ENCODE assay signal across 8 cellular contexts in the genomic region with DNA sequence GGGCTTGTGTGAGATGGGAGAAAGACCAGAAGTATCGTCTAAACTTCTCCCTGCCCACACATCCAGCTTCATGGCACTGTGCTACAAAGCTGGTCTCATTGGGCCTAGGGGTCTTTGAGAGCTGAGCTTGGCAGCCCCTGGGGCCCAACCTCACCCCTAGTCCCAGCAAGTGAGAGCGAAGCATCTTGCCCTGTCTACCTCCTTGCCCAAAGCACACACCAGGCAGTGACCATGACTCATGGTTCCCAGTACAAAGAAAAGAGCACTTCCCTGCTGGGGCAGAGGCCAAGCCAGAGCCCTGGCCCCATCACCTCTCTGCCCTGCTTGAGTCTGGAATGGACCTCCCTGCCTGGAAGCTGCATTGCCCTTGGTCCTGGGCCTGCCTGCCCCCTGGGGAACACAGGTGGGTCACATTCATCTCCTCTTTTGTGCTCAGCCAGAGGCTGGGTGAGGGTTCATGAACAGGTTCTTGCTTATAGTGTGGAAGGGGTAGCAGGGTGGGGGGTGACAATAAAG. TPM values are rescaled to one million over a fixed set of nuclear protein-coding genes. Genes with fewer than 3 reads are reported as not detected.
DNase-seq lines count a peak whose midpoint lies in the region; ATAC-seq, FAIRE-seq and TF ChIP-seq lines count a peak whose summit lies in the region.

No MANE protein-coding gene starts in this region.

- no peak for TF ChIP-seq RAD21 in HepG2 (CRISPR knock-in tag; IDR thresholded peaks at IDR 0.05)

- peak overlapping the region; percentile 40 for H3K27ac Mint-ChIP-seq in activated naive CD8-positive, alpha-beta T cell treated with anti-CD3 and anti-CD28 coated beads, Interleukin-2, amount 10 ng/mL, durations not matched to agents 7 days and 5 days

- H3K9me3 ChIP-seq in HepG2 (ENCODE audit: low read length) (no peaks in the 10 kb centered on the region), vagina (no peaks in the 10 kb centered on the region)

- no peaks in the 10 kb centered on the region for H3K36me3 ChIP-seq in HepG2 (replicated peaks in 1 of 2; ENCODE audit: control insufficient read depth in 1 of 2, insufficient read depth in 2 of 2, low read length in 2 of 2)
- no peaks in the 10 kb centered on the region for H3K36me3 ChIP-seq in vagina

- peak overlapping the region; percentile 75 for H3K9ac ChIP-seq in HepG2 (ENCODE audit: insufficient read depth, low read depth, low read length)

- H3K4me2 ChIP-seq in HepG2 (ENCODE audit: low read depth, low read length), result peak overlapping the region; percentile 90

- H3K4me3 Mint-ChIP-seq in activated naive CD8-positive, alpha-beta T cell treated with anti-CD3 and anti-CD28 coated beads, Interleukin-2, amount 10 ng/mL, durations not matched to agents 7 days and 5 days, result peak overlapping the region; percentile 82

- no peak overlapping the region for H3K27ac ChIP-seq in HepG2 (ENCODE audit: extremely low read length, insufficient read depth, low read length)
- peak overlapping the region; percentile 94 for H3K27ac ChIP-seq in vagina

- no TSS peak for BruUV-seq in HepG2 (replicated peaks; lab: Mats Ljungman, UMichigan)

- peak; percentile 82 for DNase-seq in cardiac septum (ENCODE audit: low spot score)
- no peak for DNase-seq in Right ventricle myocardium inferior (ENCODE audit: missing footprints)
- DNase-seq in activated naive CD8-positive, alpha-beta T cell treated with anti-CD3 and anti-CD28 coated beads, Interleukin-2, amount 10 ng/mL, durations not matched to agents 7 days and 5 days, result no peak
- peak; percentile 57 for DNase-seq in HepG2 (ENCODE audit: low spot score)
- DNase-seq in vagina (ENCODE audit: extremely low spot score in 2 of 2), result peak in 1 of 2 donors; percentile 92
- DNase-seq in activated gamma-delta T cell (lab: John Stamatoyannopoulos, UW), result no peak
- DNase-seq in UCSD-AML1 (lab: John Stamatoyannopoulos, UW; ENCODE audit: unreplicated experiment), result no peak

- H3K4me3 ChIP-seq in HepG2 (replicated peaks in 1 of 3; ENCODE audit: insufficient read depth in 1 of 3, low read depth in 2 of 3, low read length in 3 of 3), result peak overlapping the region; percentile 57 to 76 (median 68); a peak in 5 of 6 replicates
- peak overlapping the region in 1 of 2 donors; percentile 80 for H3K4me3 ChIP-seq in vagina

- peaks cover 29% of the 10 kb centered on the region for H3K4me1 Mint-ChIP-seq in activated naive CD8-positive, alpha-beta T cell treated with anti-CD3 and anti-CD28 coated beads, Interleukin-2, amount 10 ng/mL, durations not matched to agents 7 days and 5 days

- H3K9me3 Mint-ChIP-seq in activated naive CD8-positive, alpha-beta T cell treated with anti-CD3 and anti-CD28 coated beads, Interleukin-2, amount 10 ng/mL, durations not matched to agents 7 days and 5 days, result no peaks in the 10 kb centered on the region

- no peaks in the 10 kb centered on the region for H3K79me2 ChIP-seq in HepG2 (ENCODE audit: insufficient read depth, low read length)

- whole genome bisulfite sequencing in HepG2 (ENCODE audit: low lambda C conversion rate), result 0% methylated on average over 2 of the region's 2 CpGs

- intact Hi-C loops in cardiac septum (cut with DNase I) (no loop called here), Right ventricle myocardium inferior (cut with DNase I) (no loop called here), HepG2 (cut with micrococcal nuclease; ENCODE audit: unreplicated experiment) (loop anchor here (5.0 kb wide), 1 partner anchor 42 kb away; a partner anchor contains a TSS), vagina (cut with DNase I) (no loop called here)

- H3K36me3 Mint-ChIP-seq in activated naive CD8-positive, alpha-beta T cell treated with anti-CD3 and anti-CD28 coated beads, Interleukin-2, amount 10 ng/mL, durations not matched to agents 7 days and 5 days, result no peaks in the 10 kb centered on the region

- H3K4me1 ChIP-seq in HepG2 (ENCODE audit: insufficient read depth, low read length), result peaks cover 97% of the 10 kb centered on the region
- peaks cover 67% of the 10 kb centered on the region for H3K4me1 ChIP-seq in vagina

- H4K20me1 ChIP-seq in HepG2 (ENCODE audit: insufficient read depth, low read length), result no peaks in the 10 kb centered on the region; the same call in 1 of the 2 replicates

- ATAC-seq in Right ventricle myocardium inferior (no peak), HepG2 (peak; percentile 22), GM21723 (IDR thresholded peaks at IDR 0.05; ENCODE audit: unreplicated experiment) (no peak)
- ATAC-seq in activated naive CD8-positive, alpha-beta T cell treated with anti-CD3 and anti-CD28 coated beads, Interleukin-2, amount 10 ng/mL, durations not matched to agents 7 days and 5 days (ENCODE audit: low read depth), result no peak

- in situ Hi-C loops in HepG2 (cut with HindIII; ENCODE audit: extremely low pct_ligation_motif_present, low pct_unique_long_range_greater_than_20kb), result no loop called here

- FAIRE-seq in HepG2 (lab: Jason Lieb, UNC), result no peak

- POLR2A ChIA-PET in activated naive CD8-positive, alpha-beta T cell treated with anti-CD3 and anti-CD28 coated beads, Interleukin-2, amount 10 ng/mL, durations not matched to agents 7 days and 5 days (lab: Charles Lee), result interaction anchor here (0.6 to 2.4 kb wide), 6 partner anchors 12 to 318 kb away, joined by 3 to 13 read pairs (median 3); a partner anchor contains a TSS
- POLR2A ChIA-PET in HepG2 (lab: Yijun Ruan, JAX), result interaction anchor here (0.7 to 3.4 kb wide), 12 partner anchors 10 to 83 kb away, joined by 3 to 18 read pairs (median 11); a partner anchor contains a TSS

- H3K27me3 Mint-ChIP-seq in activated naive CD8-positive, alpha-beta T cell treated with anti-CD3 and anti-CD28 coated beads, Interleukin-2, amount 10 ng/mL, durations not matched to agents 7 days and 5 days, result no peaks in the 10 kb centered on the region

- H3K27me3 ChIP-seq in HepG2 (ENCODE audit: control insufficient read depth in 1 of 2, insufficient read depth in 2 of 2, low read length in 2 of 2) (peaks cover 0 to 19% of the 10 kb centered on the region in 2 experiments; a peak in 1 of 5 replicates), vagina (no peaks in the 10 kb centered on the region)

- TF ChIP-seq EP300 in HepG2 (IDR thresholded peaks at IDR 0.05; ENCODE audit: low read depth in 2 of 2, low read length in 2 of 2) (no peak), HepG2 (CRISPR knock-in tag; IDR thresholded peaks at IDR 0.05; ENCODE audit: borderline replicate concordance) (no peak; the same call in 1 of the 2 replicates)

- TF ChIP-seq POLR2A in HepG2 (IDR thresholded peaks at IDR 0.05; ENCODE audit: insufficient read depth in 1 of 2, low read depth in 2 of 2, low read length in 2 of 2), result no peak
- TF ChIP-seq POLR2A in vagina (IDR thresholded peaks at IDR 0.05), result no peak

- TF ChIP-seq CTCF in HepG2 (CRISPR knock-in tag; IDR thresholded peaks at IDR 0.05) (no peak), vagina (IDR thresholded peaks at IDR 0.05) (no peak)

- CTCF ChIA-PET in HepG2 (lab: Yijun Ruan, JAX; ENCODE audit: low intra/inter-chr PET ratio, low total read pairs), result no interaction called here

- H2AFZ ChIP-seq in HepG2 (ENCODE audit: low read length), result no peak overlapping the region

RNA-seq across cellular contexts. Expression of a gene that starts 1.2 kb away (rescaled TPM):
- total RNA-seq in cardiac septum, result 22.7 TPM
- total RNA-seq in Right ventricle myocardium inferior, result 7.1 TPM
- 10 to 100 TPM in 1 of 2 experiments, 1 to 10 TPM in 1; 9.1 to 11.0 TPM for total RNA-seq in activated naive CD8-positive, alpha-beta T cell treated with anti-CD3 and anti-CD28 coated beads, Interleukin-2, amount 10 ng/mL, durations not matched to agents 7 days and 5 days
- total RNA-seq in HepG2 (2016; rRNA removed; fragmentation: Illumina TruSeq; extraction: Trizol), result 0.42 and 0.69 TPM in 2 replicates
- total RNA-seq in HepG2 (2016; cell fraction: cytosol; rRNA removed; fragmentation: Illumina TruSeq; extraction: Trizol; ENCODE audit: low read depth), result 0.20 TPM in 1 of 2 replicates, not detected in the other
- total RNA-seq in HepG2 (2016; cell fraction: insoluble cytoplasmic fraction; rRNA removed; fragmentation: Illumina TruSeq; extraction: Trizol), result 0.18 and 0.41 TPM in 2 replicates
- 0.41 and 0.56 TPM in 2 replicates for total RNA-seq in HepG2 (2016; cell fraction: membrane; rRNA removed; fragmentation: Illumina TruSeq; extraction: Trizol)
- total RNA-seq in HepG2 (2016; cell fraction: nucleus; rRNA removed; fragmentation: Illumina TruSeq; extraction: Trizol), result 0.50 and 0.63 TPM in 2 replicates
- polyA plus RNA-seq in HepG2 (2011; rRNA removed), result 5.6 and 10.9 TPM in 2 replicates
- polyA plus RNA-seq in HepG2 (2011; cell fraction: cytosol; rRNA removed), result 5.4 and 6.9 TPM in 2 replicates
- polyA plus RNA-seq in HepG2 (2011; cell fraction: nucleus; rRNA removed), result 29.9 and 34.7 TPM in 2 replicates
- 2.2 and 2.9 TPM in 2 replicates for polyA plus RNA-seq in HepG2 (2012)
- 0.05 and 0.19 TPM in 2 replicates for polyA plus RNA-seq in HepG2 (2016; cell fraction: cytosol; fragmentation: Illumina TruSeq; extraction: Trizol; ENCODE audit: low read depth)
- 0.27 and 0.41 TPM in 2 replicates for polyA plus RNA-seq in HepG2 (2016; cell fraction: insoluble cytoplasmic fraction; fragmentation: Illumina TruSeq; extraction: Trizol; ENCODE audit: low read depth)
- 0.14 and 0.18 TPM in 2 replicates for polyA plus RNA-seq in HepG2 (2016; cell fraction: membrane; fragmentation: Illumina TruSeq; extraction: Trizol; ENCODE audit: low read depth)
- 0.77 and 1.00 TPM in 2 replicates for polyA plus RNA-seq in HepG2 (2016; cell fraction: nucleus; fragmentation: Illumina TruSeq; extraction: Trizol; ENCODE audit: insufficient read depth, low read depth)
- 20.1 and 31.6 TPM in 2 replicates for polyA minus RNA-seq in HepG2 (2011; rRNA and poly(A)+ RNA removed; ENCODE audit: low replicate concordance)
- polyA minus RNA-seq in HepG2 (2011; cell fraction: cytosol; rRNA and poly(A)+ RNA removed), result 4.4 and 5.7 TPM in 2 replicates
- polyA minus RNA-seq in HepG2 (2011; cell fraction: nucleus; rRNA and poly(A)+ RNA removed), result 7.1 and 7.5 TPM in 2 replicates
- total RNA-seq in vagina, result 26.8 TPM

RNA-seq across cellular contexts. Expression of a gene that starts 20.8 kb away (rescaled TPM):
- 8.0 TPM for total RNA-seq in cardiac septum
- 6.4 TPM for total RNA-seq in Right ventricle myocardium inferior
- total RNA-seq in activated naive CD8-positive, alpha-beta T cell treated with anti-CD3 and anti-CD28 coated beads, Interleukin-2, amount 10 ng/mL, durations not matched to agents 7 days and 5 days, result 10 to 100 TPM; 16.2 to 17.6 TPM
- total RNA-seq in HepG2 (2016; rRNA removed; fragmentation: Illumina TruSeq; extraction: Trizol), result 4.2 and 4.4 TPM in 2 replicates
- 1.8 TPM in 2 replicates for total RNA-seq in HepG2 (2016; cell fraction: cytosol; rRNA removed; fragmentation: Illumina TruSeq; extraction: Trizol; ENCODE audit: low read depth)
- 4.1 and 4.5 TPM in 2 replicates for total RNA-seq in HepG2 (2016; cell fraction: insoluble cytoplasmic fraction; rRNA removed; fragmentation: Illumina TruSeq; extraction: Trizol)
- 3.8 and 4.0 TPM in 2 replicates for total RNA-seq in HepG2 (2016; cell fraction: membrane; rRNA removed; fragmentation: Illumina TruSeq; extraction: Trizol)
- 3.8 and 3.9 TPM in 2 replicates for total RNA-seq in HepG2 (2016; cell fraction: nucleus; rRNA removed; fragmentation: Illumina TruSeq; extraction: Trizol)
- 3.9 and 5.1 TPM in 2 replicates for polyA plus RNA-seq in HepG2 (2011; rRNA removed)
- polyA plus RNA-seq in HepG2 (2011; cell fraction: cytosol; rRNA removed), result 4.8 TPM in 2 replicates
- 6.2 and 6.9 TPM in 2 replicates for polyA plus RNA-seq in HepG2 (2011; cell fraction: nucleus; rRNA removed)
- polyA plus RNA-seq in HepG2 (2012), result 6.6 and 10.2 TPM in 2 replicates
- polyA plus RNA-seq in HepG2 (2016; cell fraction: cytosol; fragmentation: Illumina TruSeq; extraction: Trizol; ENCODE audit: low read depth), result 2.1 and 2.2 TPM in 2 replicates
- polyA plus RNA-seq in HepG2 (2016; cell fraction: insoluble cytoplasmic fraction; fragmentation: Illumina TruSeq; extraction: Trizol; ENCODE audit: low read depth), result 8.6 and 11.0 TPM in 2 replicates
- 4.0 and 4.8 TPM in 2 replicates for polyA plus RNA-seq in HepG2 (2016; cell fraction: membrane; fragmentation: Illumina TruSeq; extraction: Trizol; ENCODE audit: low read depth)
- 7.7 and 8.7 TPM in 2 replicates for polyA plus RNA-seq in HepG2 (2016; cell fraction: nucleus; fragmentation: Illumina TruSeq; extraction: Trizol; ENCODE audit: insufficient read depth, low read depth)
- 9.1 and 17.2 TPM in 2 replicates for polyA minus RNA-seq in HepG2 (2011; rRNA and poly(A)+ RNA removed; ENCODE audit: low replicate concordance)
- polyA minus RNA-seq in HepG2 (2011; cell fraction: cytosol; rRNA and poly(A)+ RNA removed), result 4.5 and 4.6 TPM in 2 replicates
- 7.9 and 8.1 TPM in 2 replicates for polyA minus RNA-seq in HepG2 (2011; cell fraction: nucleus; rRNA and poly(A)+ RNA removed)
- 12.8 TPM for total RNA-seq in vagina

RNA-seq across cellular contexts. Expression of a gene that starts 41.9 kb away (rescaled TPM):
- total RNA-seq in cardiac septum, result 43.2 TPM
- total RNA-seq in Right ventricle myocardium inferior, result 26.7 TPM
- 10 to 100 TPM; 20.4 to 22.4 TPM for total RNA-seq in activated naive CD8-positive, alpha-beta T cell treated with anti-CD3 and anti-CD28 coated beads, Interleukin-2, amount 10 ng/mL, durations not matched to agents 7 days and 5 days
- 27.5 and 28.3 TPM in 2 replicates for total RNA-seq in HepG2 (2016; rRNA removed; fragmentation: Illumina TruSeq; extraction: Trizol)
- 3.8 and 5.6 TPM in 2 replicates for total RNA-seq in HepG2 (2016; cell fraction: cytosol; rRNA removed; fragmentation: Illumina TruSeq; extraction: Trizol; ENCODE audit: low read depth)
- total RNA-seq in HepG2 (2016; cell fraction: insoluble cytoplasmic fraction; rRNA removed; fragmentation: Illumina TruSeq; extraction: Trizol), result 24.3 and 26.6 TPM in 2 replicates
- total RNA-seq in HepG2 (2016; cell fraction: membrane; rRNA removed; fragmentation: Illumina TruSeq; extraction: Trizol), result 15.3 and 15.8 TPM in 2 replicates
- total RNA-seq in HepG2 (2016; cell fraction: nucleus; rRNA removed; fragmentation: Illumina TruSeq; extraction: Trizol), result 16.1 TPM in 2 replicates
- 32.6 and 35.2 TPM in 2 replicates for polyA plus RNA-seq in HepG2 (2011; rRNA removed)
- polyA plus RNA-seq in HepG2 (2011; cell fraction: cytosol; rRNA removed), result 26.2 and 29.9 TPM in 2 replicates
- 26.6 and 29.2 TPM in 2 replicates for polyA plus RNA-seq in HepG2 (2011; cell fraction: nucleus; rRNA removed)
- 15.9 and 21.3 TPM in 2 replicates for polyA plus RNA-seq in HepG2 (2012)
- polyA plus RNA-seq in HepG2 (2016; cell fraction: cytosol; fragmentation: Illumina TruSeq; extraction: Trizol; ENCODE audit: low read depth), result 2.8 and 2.9 TPM in 2 replicates
- 23.4 and 28.3 TPM in 2 replicates for polyA plus RNA-seq in HepG2 (2016; cell fraction: insoluble cytoplasmic fraction; fragmentation: Illumina TruSeq; extraction: Trizol; ENCODE audit: low read depth)
- 9.8 and 10.2 TPM in 2 replicates for polyA plus RNA-seq in HepG2 (2016; cell fraction: membrane; fragmentation: Illumina TruSeq; extraction: Trizol; ENCODE audit: low read depth)
- polyA plus RNA-seq in HepG2 (2016; cell fraction: nucleus; fragmentation: Illumina TruSeq; extraction: Trizol; ENCODE audit: insufficient read depth, low read depth), result 26.8 and 29.5 TPM in 2 replicates
- polyA minus RNA-seq in HepG2 (2011; rRNA and poly(A)+ RNA removed; ENCODE audit: low replicate concordance), result 25.3 and 27.5 TPM in 2 replicates
- polyA minus RNA-seq in HepG2 (2011; cell fraction: cytosol; rRNA and poly(A)+ RNA removed), result 11.1 and 12.5 TPM in 2 replicates
- polyA minus RNA-seq in HepG2 (2011; cell fraction: nucleus; rRNA and poly(A)+ RNA removed), result 9.7 and 12.8 TPM in 2 replicates
- 17.2 TPM for total RNA-seq in vagina

RNA-seq across cellular contexts. Expression of a gene that starts 42.2 kb away (rescaled TPM):
- total RNA-seq in cardiac septum (616 TPM), Right ventricle myocardium inferior (863 TPM), HepG2 (2016; rRNA removed; fragmentation: Illumina TruSeq; extraction: Trizol) (428 and 565 TPM in 2 replicates), vagina (149 TPM)
- 100 to 1,000 TPM; 196 to 199 TPM for total RNA-seq in activated naive CD8-positive, alpha-beta T cell treated with anti-CD3 and anti-CD28 coated beads, Interleukin-2, amount 10 ng/mL, durations not matched to agents 7 days and 5 days
- total RNA-seq in HepG2 (2016; cell fraction: cytosol; rRNA removed; fragmentation: Illumina TruSeq; extraction: Trizol; ENCODE audit: low read depth), result 145 and 147 TPM in 2 replicates
- total RNA-seq in HepG2 (2016; cell fraction: insoluble cytoplasmic fraction; rRNA removed; fragmentation: Illumina TruSeq; extraction: Trizol), result 423 and 597 TPM in 2 replicates
- 127 and 132 TPM in 2 replicates for total RNA-seq in HepG2 (2016; cell fraction: membrane; rRNA removed; fragmentation: Illumina TruSeq; extraction: Trizol)
- 130 and 138 TPM in 2 replicates for total RNA-seq in HepG2 (2016; cell fraction: nucleus; rRNA removed; fragmentation: Illumina TruSeq; extraction: Trizol)
- 151 and 158 TPM in 2 replicates for polyA plus RNA-seq in HepG2 (2011; rRNA removed)
- polyA plus RNA-seq in HepG2 (2011; cell fraction: cytosol; rRNA removed), result 234 and 269 TPM in 2 replicates
- polyA plus RNA-seq in HepG2 (2011; cell fraction: nucleus; rRNA removed), result 56.2 and 75.0 TPM in 2 replicates
- polyA plus RNA-seq in HepG2 (2012), result 326 and 491 TPM in 2 replicates
- 154 and 165 TPM in 2 replicates for polyA plus RNA-seq in HepG2 (2016; cell fraction: cytosol; fragmentation: Illumina TruSeq; extraction: Trizol; ENCODE audit: low read depth)
- polyA plus RNA-seq in HepG2 (2016; cell fraction: insoluble cytoplasmic fraction; fragmentation: Illumina TruSeq; extraction: Trizol; ENCODE audit: low read depth), result 570 and 628 TPM in 2 replicates
- 119 and 124 TPM in 2 replicates for polyA plus RNA-seq in HepG2 (2016; cell fraction: membrane; fragmentation: Illumina TruSeq; extraction: Trizol; ENCODE audit: low read depth)
- polyA plus RNA-seq in HepG2 (2016; cell fraction: nucleus; fragmentation: Illumina TruSeq; extraction: Trizol; ENCODE audit: insufficient read depth, low read depth), result 239 and 245 TPM in 2 replicates
- polyA minus RNA-seq in HepG2 (2011; rRNA and poly(A)+ RNA removed; ENCODE audit: low replicate concordance), result 144 and 283 TPM in 2 replicates
- 85.5 and 89.1 TPM in 2 replicates for polyA minus RNA-seq in HepG2 (2011; cell fraction: cytosol; rRNA and poly(A)+ RNA removed)
- polyA minus RNA-seq in HepG2 (2011; cell fraction: nucleus; rRNA and poly(A)+ RNA removed), result 33.7 and 56.1 TPM in 2 replicates

RNA-seq across cellular contexts. Expression of a gene that starts 42.6 kb away (rescaled TPM):
- total RNA-seq in cardiac septum (27.7 TPM), Right ventricle myocardium inferior (24.6 TPM), HepG2 (2016; rRNA removed; fragmentation: Illumina TruSeq; extraction: Trizol) (31.4 and 48.6 TPM in 2 replicates), vagina (98.5 TPM)
- total RNA-seq in activated naive CD8-positive, alpha-beta T cell treated with anti-CD3 and anti-CD28 coated beads, Interleukin-2, amount 10 ng/mL, durations not matched to agents 7 days and 5 days, result 10 to 100 TPM; 69.9 to 70.8 TPM
- total RNA-seq in HepG2 (2016; cell fraction: cytosol; rRNA removed; fragmentation: Illumina TruSeq; extraction: Trizol; ENCODE audit: low read depth), result 21.9 and 22.5 TPM in 2 replicates
- total RNA-seq in HepG2 (2016; cell fraction: insoluble cytoplasmic fraction; rRNA removed; fragmentation: Illumina TruSeq; extraction: Trizol), result 34.5 and 55.6 TPM in 2 replicates
- total RNA-seq in HepG2 (2016; cell fraction: membrane; rRNA removed; fragmentation: Illumina TruSeq; extraction: Trizol), result 26.2 and 30.0 TPM in 2 replicates
- total RNA-seq in HepG2 (2016; cell fraction: nucleus; rRNA removed; fragmentation: Illumina TruSeq; extraction: Trizol), result 41.8 and 49.7 TPM in 2 replicates
- 42.8 and 42.9 TPM in 2 replicates for polyA plus RNA-seq in HepG2 (2011; rRNA removed)
- polyA plus RNA-seq in HepG2 (2011; cell fraction: cytosol; rRNA removed), result 24.5 and 47.2 TPM in 2 replicates
- polyA plus RNA-seq in HepG2 (2011; cell fraction: nucleus; rRNA removed), result 143 and 153 TPM in 2 replicates
- polyA plus RNA-seq in HepG2 (2012), result 22.5 and 24.0 TPM in 2 replicates
- polyA plus RNA-seq in HepG2 (2016; cell fraction: cytosol; fragmentation: Illumina TruSeq; extraction: Trizol; ENCODE audit: low read depth), result 20.3 and 23.1 TPM in 2 replicates
- 30.7 and 32.5 TPM in 2 replicates for polyA plus RNA-seq in HepG2 (2016; cell fraction: insoluble cytoplasmic fraction; fragmentation: Illumina TruSeq; extraction: Trizol; ENCODE audit: low read depth)
- polyA plus RNA-seq in HepG2 (2016; cell fraction: membrane; fragmentation: Illumina TruSeq; extraction: Trizol; ENCODE audit: low read depth), result 20.1 and 23.2 TPM in 2 replicates
- 95.9 and 100 TPM in 2 replicates for polyA plus RNA-seq in HepG2 (2016; cell fraction: nucleus; fragmentation: Illumina TruSeq; extraction: Trizol; ENCODE audit: insufficient read depth, low read depth)
- 14.0 and 27.7 TPM in 2 replicates for polyA minus RNA-seq in HepG2 (2011; rRNA and poly(A)+ RNA removed; ENCODE audit: low replicate concordance)
- 5.2 and 5.9 TPM in 2 replicates for polyA minus RNA-seq in HepG2 (2011; cell fraction: cytosol; rRNA and poly(A)+ RNA removed)
- polyA minus RNA-seq in HepG2 (2011; cell fraction: nucleus; rRNA and poly(A)+ RNA removed), result 21.5 and 23.6 TPM in 2 replicates

Comparison
In these comparisons a context has a peak if more than half of its experiments do, and no peak if none do; other contexts are left out.
1. DNase-seq: peak in cardiac septum (single experiment) and HepG2 (single experiment); none in Right ventricle myocardium inferior (single experiment), activated naive CD8-positive, alpha-beta T cell treated with anti-CD3 and anti-CD28 coated beads, Interleukin-2, amount 10 ng/mL, durations not matched to agents 7 days and 5 days (single experiment), activated gamma-delta T cell (single experiment) and UCSD-AML1 (single experiment).